In the genomic region with DNA sequence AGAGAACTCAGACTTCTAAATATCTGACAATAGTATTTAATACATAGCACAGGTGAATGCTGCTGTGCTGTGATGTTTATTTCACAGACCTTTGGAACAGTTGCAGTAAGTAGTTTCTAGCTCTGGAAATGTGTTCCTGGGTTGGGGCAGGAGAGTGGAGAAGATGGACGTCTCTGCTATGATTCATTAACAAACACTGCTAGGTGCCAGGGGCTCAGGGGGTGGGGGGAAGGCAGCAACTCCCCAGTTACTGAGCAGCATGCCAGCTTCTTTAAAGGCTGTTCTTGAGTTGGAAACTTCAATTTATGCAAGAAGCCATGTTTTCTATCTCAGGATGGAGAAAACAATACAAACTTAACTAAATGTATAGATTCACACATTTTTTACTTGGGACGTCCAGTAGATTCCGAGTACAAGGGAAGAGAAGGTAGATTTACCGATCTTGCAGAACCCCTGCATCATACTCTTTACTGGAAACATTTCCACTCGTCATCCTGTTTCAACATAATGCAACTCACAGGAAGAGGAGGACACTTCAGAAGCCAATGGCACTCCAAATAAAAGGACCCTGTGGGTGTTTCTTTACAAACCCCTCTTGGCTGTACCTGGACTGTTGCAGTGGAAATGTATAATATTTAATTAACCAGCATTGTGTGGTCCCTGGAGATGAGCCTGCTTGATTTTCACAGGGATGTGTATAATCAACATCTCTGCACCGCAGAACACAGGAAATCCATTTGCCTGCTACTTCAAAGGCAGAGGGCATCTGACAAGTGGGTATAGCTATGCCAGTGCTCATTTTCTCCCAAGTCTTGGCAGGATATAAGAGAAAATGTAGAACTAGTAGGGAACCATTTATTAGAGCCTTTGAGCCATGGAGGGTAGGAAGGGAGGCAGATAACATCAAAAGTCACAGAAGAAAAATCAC, we compare ENCODE assay signal across 13 cellular contexts.
DNase-seq lines count a peak whose midpoint lies in the region; ATAC-seq and TF ChIP-seq lines count a peak whose summit lies in the region.
"Had no signal": no experiment of that assay in that cellular context is flagged by ENCODE, and none has a peak within 500 bp of the region (broad histone marks: within the 10 kb centered on the region; RNA-seq: fewer than 3 reads in every experiment).

No MANE protein-coding gene starts in this region.

- peak overlapping the region; percentile 78 for H3K27ac Mint-ChIP-seq in activated CD8-positive, alpha-beta T cell treated with anti-CD3 and anti-CD28 coated beads for 36 hours
- no peak overlapping the region for H3K27ac Mint-ChIP-seq in activated CD8-positive, alpha-beta T cell treated with anti-CD3 and anti-CD28 coated beads, Interleukin-2, amount 10 ng/mL, durations not matched to agents 7 days and 5 days
- peak overlapping the region; percentile 53 to 76 for H3K27ac Mint-ChIP-seq in activated naive CD4-positive, alpha-beta T cell treated with anti-CD3 and anti-CD28 coated beads, Interleukin-2, amount 50 U/mL, for 72 hours

- peak; percentile 47 for ATAC-seq in activated CD8-positive, alpha-beta T cell treated with anti-CD3 and anti-CD28 coated beads for 36 hours
- ATAC-seq in activated CD8-positive, alpha-beta T cell treated with anti-CD3 and anti-CD28 coated beads, Interleukin-2, amount 10 ng/mL, durations not matched to agents 7 days and 5 days: no peak
- ATAC-seq in activated naive CD4-positive, alpha-beta T cell treated with anti-CD3 and anti-CD28 coated beads, Interleukin-2, amount 50 U/mL, for 72 hours: peak; percentile 30 to 61
- ATAC-seq in aorta (ENCODE audit: low FRiP score) (no peak), mucosa of descending colon (no peak)

- CTCF ChIA-PET in activated CD8-positive, alpha-beta T cell treated with anti-CD3 and anti-CD28 coated beads for 36 hours (lab: Charles Lee): interaction anchor here (1.5 kb wide), 1 partner anchor 16 kb away, joined by 4 read pairs; no protein-coding TSS in a partner anchor
- CTCF ChIA-PET in activated CD8-positive, alpha-beta T cell treated with anti-CD3 and anti-CD28 coated beads, Interleukin-2, amount 10 ng/mL, durations not matched to agents 7 days and 5 days (lab: Charles Lee): no interaction called here

- H3K9me3 ChIP-seq in spleen: no peaks in the 10 kb centered on the region
- H3K9me3 ChIP-seq in aorta (ENCODE audit: control insufficient read depth, low read length): no peaks in the 10 kb centered on the region
- H3K9me3 ChIP-seq in mucosa of descending colon: no peaks in the 10 kb centered on the region

- H3K27me3 ChIP-seq in spleen (replicated peaks in 1 of 7) (no peaks in the 10 kb centered on the region), aorta (ENCODE audit: control insufficient read depth in 1 of 2, insufficient read depth in 2 of 2, low read length in 1 of 2) (no peaks in the 10 kb centered on the region)

- no peak overlapping the region for H3K4me3 Mint-ChIP-seq in activated CD8-positive, alpha-beta T cell treated with anti-CD3 and anti-CD28 coated beads for 36 hours
- H3K4me3 Mint-ChIP-seq in activated CD8-positive, alpha-beta T cell treated with anti-CD3 and anti-CD28 coated beads, Interleukin-2, amount 10 ng/mL, durations not matched to agents 7 days and 5 days: no peak overlapping the region

- H3K36me3 Mint-ChIP-seq in activated CD8-positive, alpha-beta T cell treated with anti-CD3 and anti-CD28 coated beads for 36 hours (ENCODE audit: low read depth): peaks cover 25% of the 10 kb centered on the region
- H3K36me3 Mint-ChIP-seq in activated CD8-positive, alpha-beta T cell treated with anti-CD3 and anti-CD28 coated beads, Interleukin-2, amount 10 ng/mL, durations not matched to agents 7 days and 5 days (ENCODE audit: low read depth): peaks cover 24% of the 10 kb centered on the region
- peaks cover 0 to 12% of the 10 kb centered on the region in 2 donors for H3K36me3 Mint-ChIP-seq in activated naive CD4-positive, alpha-beta T cell treated with anti-CD3 and anti-CD28 coated beads, Interleukin-2, amount 50 U/mL, for 72 hours

- POLR2A ChIA-PET in activated CD8-positive, alpha-beta T cell treated with anti-CD3 and anti-CD28 coated beads for 36 hours (lab: Charles Lee): no interaction called here
- POLR2A ChIA-PET in activated CD8-positive, alpha-beta T cell treated with anti-CD3 and anti-CD28 coated beads, Interleukin-2, amount 10 ng/mL, durations not matched to agents 7 days and 5 days (lab: Charles Lee): no interaction called here

- no peaks in the 10 kb centered on the region for H3K27me3 Mint-ChIP-seq in activated CD8-positive, alpha-beta T cell treated with anti-CD3 and anti-CD28 coated beads for 36 hours
- no peaks in the 10 kb centered on the region for H3K27me3 Mint-ChIP-seq in activated CD8-positive, alpha-beta T cell treated with anti-CD3 and anti-CD28 coated beads, Interleukin-2, amount 10 ng/mL, durations not matched to agents 7 days and 5 days (ENCODE audit: low read depth)

- no peaks in the 10 kb centered on the region for H3K36me3 ChIP-seq in spleen
- H3K36me3 ChIP-seq in aorta (ENCODE audit: control insufficient read depth in 1 of 2, insufficient read depth in 2 of 2, low read length in 1 of 2): no peaks in the 10 kb centered on the region
- H3K36me3 ChIP-seq in mucosa of descending colon (ENCODE audit: low read depth): no peaks in the 10 kb centered on the region

- no peak for TF ChIP-seq POLR2A in spleen (IDR thresholded peaks at IDR 0.05)

- H3K4me1 Mint-ChIP-seq in activated CD8-positive, alpha-beta T cell treated with anti-CD3 and anti-CD28 coated beads for 36 hours (ENCODE audit: low read depth): peaks cover 48% of the 10 kb centered on the region
- peaks cover 18% of the 10 kb centered on the region for H3K4me1 Mint-ChIP-seq in activated CD8-positive, alpha-beta T cell treated with anti-CD3 and anti-CD28 coated beads, Interleukin-2, amount 10 ng/mL, durations not matched to agents 7 days and 5 days (ENCODE audit: low read depth)

- intact Hi-C loops in activated CD8-positive, alpha-beta T cell treated with anti-CD3 and anti-CD28 coated beads for 36 hours (cut with micrococcal nuclease): no loop called here
- intact Hi-C loops in spleen (cut with DNase I; ENCODE audit: low total_unique reads) (no loop called here), aorta (cut with DNase I) (no loop called here), mucosa of descending colon (cut with DNase I, micrococcal nuclease) (no loop called here)

- H3K27ac ChIP-seq in spleen (peak overlapping the region in 7 of 8 donors; percentile 41 to 87 (median 75)), aorta (ENCODE audit: low read depth in 1 of 2, low read length in 2 of 2) (no peak overlapping the region)

- TF ChIP-seq CTCF in activated CD8-positive, alpha-beta T cell treated with anti-CD3 and anti-CD28 coated beads for 36 hours (IDR thresholded peaks at IDR 0.05): no peak
- TF ChIP-seq CTCF in spleen (IDR thresholded peaks at IDR 0.05 in 8 of 11, conservative IDR thresholded peaks at IDR 0.05 in 3 of 11): no peak
- TF ChIP-seq CTCF in mucosa of descending colon (IDR thresholded peaks at IDR 0.05): no peak

- no peaks in the 10 kb centered on the region for H3K9me3 Mint-ChIP-seq in activated CD8-positive, alpha-beta T cell treated with anti-CD3 and anti-CD28 coated beads for 36 hours
- no peaks in the 10 kb centered on the region for H3K9me3 Mint-ChIP-seq in activated CD8-positive, alpha-beta T cell treated with anti-CD3 and anti-CD28 coated beads, Interleukin-2, amount 10 ng/mL, durations not matched to agents 7 days and 5 days (ENCODE audit: insufficient read depth)
- H3K9me3 Mint-ChIP-seq in activated naive CD4-positive, alpha-beta T cell treated with anti-CD3 and anti-CD28 coated beads, Interleukin-2, amount 50 U/mL, for 72 hours: no peaks in the 10 kb centered on the region

- H3K4me1 ChIP-seq in spleen (peaks cover 0 to 11% (median 0%) of the 10 kb centered on the region in 6 donors), aorta (ENCODE audit: control insufficient read depth in 1 of 2, insufficient read depth in 2 of 2, low read length in 2 of 2) (no peaks in the 10 kb centered on the region), mucosa of descending colon (ENCODE audit: low read depth) (no peaks in the 10 kb centered on the region)

- H3K4me3 ChIP-seq in spleen (peak overlapping the region in 1 of 8 donors; percentile 19), aorta (ENCODE audit: low read length in 2 of 2) (no peak overlapping the region), mucosa of descending colon (no peak overlapping the region)

- WGBS in spleen, 5 donors: 44 to 75% (median 61%) methylated on average over 6 of the region's 6 CpGs
- WGBS in aorta, 2 donors: 70 to 77% methylated on average over 6 of the region's 6 CpGs

- no peak for DNase-seq in activated CD8-positive, alpha-beta T cell treated with anti-CD3 and anti-CD28 coated beads for 36 hours
- no peak for DNase-seq in activated CD8-positive, alpha-beta T cell treated with anti-CD3 and anti-CD28 coated beads, Interleukin-2, amount 10 ng/mL, durations not matched to agents 7 days and 5 days
- DNase-seq in NCI-H1092 treated with DMSO at 0.1 percent for 48 hours (lab: John Stamatoyannopoulos, UW) (peak; percentile 73), spleen (no peak), aorta (no peak), dermis blood vessel endothelial cell (no peak), mucosa of descending colon (no peak)
- no peak for DNase-seq in activated naive CD4-positive, alpha-beta T cell treated with anti-CD3 and anti-CD28 coated beads, Interleukin-2, amount 50 U/mL, for 72 hours (ENCODE audit: low spot score in 2 of 2)
- DNase-seq: activated CD8-positive, alpha-beta memory T cell treated with anti-CD3 and anti-CD28 coated beads, Interleukin-2, amount 50 U/mL, for 4 hours; effector memory CD4-positive, alpha-beta T cell; NCI-H69; stimulated activated CD4-positive, alpha-beta T cell treated with anti-CD3 and anti-CD28 coated beads, Interleukin-15, amount 100 ng/mL, for 24 hours; trophoblast cell had no signal

Comparison
In these comparisons a context has a peak if more than half of its experiments do, and no peak if none do; other contexts are left out.
1. ATAC-seq: peak in activated CD8-positive, alpha-beta T cell treated with anti-CD3 and anti-CD28 coated beads for 36 hours (single experiment) and activated naive CD4-positive, alpha-beta T cell treated with anti-CD3 and anti-CD28 coated beads, Interleukin-2, amount 50 U/mL, for 72 hours (2 of 2); none in activated CD8-positive, alpha-beta T cell treated with anti-CD3 and anti-CD28 coated beads, Interleukin-2, amount 10 ng/mL, durations not matched to agents 7 days and 5 days (single experiment), aorta (single experiment) and mucosa of descending colon (single experiment).
2. H3K27ac ChIP-seq: peak in spleen (7 of 8); none in aorta (0 of 2).